Comparison of ENCODE assay signal across 11 cellular contexts in genomic region chr14:102565331-102565887, GRCh38. TPM values are rescaled to one million over a fixed set of nuclear protein-coding genes. Genes with fewer than 3 reads are reported as not detected.
DNase-seq lines count a peak whose midpoint lies in the region; ATAC-seq, FAIRE-seq and TF ChIP-seq lines count a peak whose summit lies in the region.
"Had no signal": no experiment of that assay in that cellular context is flagged by ENCODE, and none has a peak within 500 bp of the region (broad histone marks: within the 10 kb centered on the region; RNA-seq: fewer than 3 reads in every experiment).

No MANE protein-coding gene starts in this region.

- no peak overlapping the region for H3K27ac Mint-ChIP-seq in HFFc6
- H3K27ac Mint-ChIP-seq: activated naive CD8-positive, alpha-beta T cell treated with anti-CD3 and anti-CD28 coated beads, Interleukin-2, amount 10 ng/mL, durations not matched to agents 7 days and 5 days had no signal

- peaks cover 4% of the 10 kb centered on the region for H3K27me3 Mint-ChIP-seq in HFFc6 (ENCODE audit: insufficient read depth)

- no peaks in the 10 kb centered on the region for H3K36me3 Mint-ChIP-seq in HFFc6 (ENCODE audit: low read depth)
- H3K36me3 Mint-ChIP-seq: activated naive CD8-positive, alpha-beta T cell treated with anti-CD3 and anti-CD28 coated beads, Interleukin-2, amount 10 ng/mL, durations not matched to agents 7 days and 5 days had no signal

- no peak for TF ChIP-seq CTCF in HFFc6 (IDR thresholded peaks at IDR 0.05)

- peaks cover 7% of the 10 kb centered on the region; the same call in 1 of the 2 replicates for H3K4me1 Mint-ChIP-seq in HFFc6 (ENCODE audit: low read depth)

- no peaks in the 10 kb centered on the region for H3K9me3 Mint-ChIP-seq in HFFc6
- H3K9me3 Mint-ChIP-seq: activated naive CD8-positive, alpha-beta T cell treated with anti-CD3 and anti-CD28 coated beads, Interleukin-2, amount 10 ng/mL, durations not matched to agents 7 days and 5 days had no signal

- H3K4me3 Mint-ChIP-seq in HFFc6: no peak overlapping the region
- H3K4me3 Mint-ChIP-seq: activated naive CD8-positive, alpha-beta T cell treated with anti-CD3 and anti-CD28 coated beads, Interleukin-2, amount 10 ng/mL, durations not matched to agents 7 days and 5 days had no signal

- DNase-seq in SIG-M5 (lab: John Stamatoyannopoulos, UW) (peak; percentile 75), pons (ENCODE audit: low spot score) (peak; percentile 76), H54 (ENCODE audit: insufficient read length, low spot score) (no peak), HFFc6 (no peak)
- DNase-seq: activated naive CD8-positive, alpha-beta T cell treated with anti-CD3 and anti-CD28 coated beads, Interleukin-2, amount 10 ng/mL, durations not matched to agents 7 days and 5 days; DMS79; IMR-90 had no signal

- ATAC-seq in GM19025 (IDR thresholded peaks at IDR 0.05; ENCODE audit: low read depth, unreplicated experiment) (peak; percentile 51), HG02938 (IDR thresholded peaks at IDR 0.05; ENCODE audit: unreplicated experiment) (peak; percentile 72), HG02840 (IDR thresholded peaks at IDR 0.05; ENCODE audit: low FRiP score, unreplicated experiment) (no peak)

- TF ChIP-seq POLR2A in H54 (IDR thresholded peaks at IDR 0.05; ENCODE audit: low read depth, low read length): no peak

- FAIRE-seq in H54 (lab: Jason Lieb, UNC): no peak
- FAIRE-seq: RCC 7860 had no signal

RNA-seq across cellular contexts. Expression of gene RCOR1, which starts 27.0 kb away (rescaled TPM):
- total RNA-seq in HFFc6 (2021; fragmentation: NEBNext Ultra II Directional; extraction: Animal tissue kit (Norgen Biotek cat#: 25700)): 10 to 100 TPM; 24.5 to 27.6 (median 25.1) TPM

RNA-seq across cellular contexts. Expression of gene ANKRD9, which starts 55.8 kb away (rescaled TPM):
- total RNA-seq in HFFc6 (2021; fragmentation: NEBNext Ultra II Directional; extraction: Animal tissue kit (Norgen Biotek cat#: 25700)): 10 to 100 TPM; 13.4 to 18.0 (median 15.6) TPM

Comparison
In these comparisons a context has a peak if more than half of its experiments do, and no peak if none do; other contexts are left out.
1. DNase-seq: peak in SIG-M5 (single experiment) and pons (single experiment); none in H54 (single experiment) and HFFc6 (single experiment).